21 cellular contexts compared by ENCODE assay signal in genomic region chr6:42628604-42629003, GRCh38.
DNase-seq lines count a peak whose midpoint lies in the region; ATAC-seq, FAIRE-seq and TF ChIP-seq lines count a peak whose summit lies in the region.
"Had no signal": no experiment of that assay in that cellular context is flagged by ENCODE, and none has a peak within 500 bp of the region (broad histone marks: within the 10 kb centered on the region; RNA-seq: fewer than 3 reads in every experiment).

No MANE protein-coding gene starts in this region.

- H4K20me1 ChIP-seq in K562 (replicated peaks; ENCODE audit: control insufficient read depth, insufficient read depth, low read length), result no peaks in the 10 kb centered on the region
- H4K20me1 ChIP-seq: BLaER1 had no signal

- TF ChIP-seq POLR2A in A549 (IDR thresholded peaks at IDR 0.05; ENCODE audit: low read length) (no peak), K562 (conservative IDR thresholded peaks at IDR 0.05) (no peak)

- intact Hi-C loops in CD4-positive, alpha-beta memory T cell (cut with micrococcal nuclease), result no loop called here
- intact Hi-C loops in K562 (cut with micrococcal nuclease) (loop anchor here (2.0 kb wide), 1 partner anchor 60 kb away; no protein-coding TSS in a partner anchor), kidney (cut with DNase I) (no loop called here)

- H3K4me3 ChIP-seq in A549 (no peak overlapping the region), K562 (no peak overlapping the region), kidney (ENCODE audit: low read length in 2 of 2) (no peak overlapping the region)
- no peak overlapping the region for H3K4me3 ChIP-seq in CD4-positive, alpha-beta memory T cell (ENCODE audit: low read length in 2 of 2)
- H3K4me3 ChIP-seq: BLaER1 had no signal

- peak overlapping the region; percentile 70 for H3K27ac Mint-ChIP-seq in activated T-cell treated with anti-CD3 and anti-CD28 coated beads, Interleukin-2, amount 50 U/mL, for 72 hours
- peak overlapping the region in 4 of 7 donors; percentile 7 to 42 (median 28) for H3K27ac Mint-ChIP-seq in CD4-positive, alpha-beta memory T cell

- CTCF ChIA-PET in A549 (lab: Yijun Ruan, JAX) (no interaction called here), K562 (lab: Yijun Ruan, JAX; ENCODE audit: low intra/inter-chr PET ratio) (interaction anchor here (0.7 kb wide), 1 partner anchor 515 kb away, joined by 3 read pairs; no protein-coding TSS in a partner anchor)
- CTCF ChIA-PET in CD4-positive, alpha-beta memory T cell (lab: Charles Lee; ENCODE audit: partially characterized antibody), result interaction anchor here (0.7 kb wide), 1 partner anchor 8 kb away, joined by 4 read pairs; no protein-coding TSS in a partner anchor

- peaks cover 0 to 12% of the 10 kb centered on the region in 2 donors for H3K36me3 Mint-ChIP-seq in activated T-cell treated with anti-CD3 and anti-CD28 coated beads, Interleukin-2, amount 50 U/mL, for 72 hours (ENCODE audit: insufficient read depth in 2 of 2)
- peaks cover 19% of the 10 kb centered on the region for H3K36me3 Mint-ChIP-seq in activated T-cell treated with anti-CD3 and anti-CD28 coated beads, Interleukin-2, amount 50 U/mL, for 4 hours (ENCODE audit: insufficient read depth)
- peaks cover 34 to 56% of the 10 kb centered on the region in 2 donors for H3K36me3 Mint-ChIP-seq in CD4-positive, alpha-beta memory T cell

- DNase-seq in activated T-cell treated with anti-CD3 and anti-CD28 coated beads, Interleukin-2, amount 50 U/mL, for 72 hours, result no peak
- DNase-seq in activated T-cell treated with anti-CD3 and anti-CD28 coated beads, Interleukin-2, amount 50 U/mL, for 4 hours, result no peak
- DNase-seq in A549 (ENCODE audit: low read depth in 1 of 2, low spot score in 1 of 2), result no peak
- DNase-seq in CD4-positive, alpha-beta memory T cell, result no peak
- no peak for DNase-seq in K562 (ENCODE audit: extremely low read depth in 1 of 4, low spot score in 3 of 4)
- DNase-seq in KBM-7, result no peak
- DNase-seq in kidney, result no peak
- DNase-seq: ACHN; BE2C; C1 segment of cervical spinal cord; CD4-positive, CD25-positive, alpha-beta regulatory T cell; CD8-positive, alpha-beta memory T cell; COR-L47; DMS79 treated with DMSO at 0.1 percent for 48 hours; GF-D8 had no signal

- no peak overlapping the region for H2AFZ ChIP-seq in K562 (ENCODE audit: low read depth, low read length)

- H3K9me3 ChIP-seq in A549 (no peaks in the 10 kb centered on the region), K562 (replicated peaks; ENCODE audit: control insufficient read depth, insufficient read depth, low read depth, low read length) (no peaks in the 10 kb centered on the region), kidney (ENCODE audit: control insufficient read depth in 1 of 2, low read length in 2 of 2) (no peaks in the 10 kb centered on the region)
- H3K9me3 ChIP-seq in CD4-positive, alpha-beta memory T cell (ENCODE audit: control insufficient read depth in 1 of 2, low read length in 2 of 2), result no peaks in the 10 kb centered on the region
- H3K9me3 ChIP-seq: BE2C, BLaER1 had no signal

- in situ Hi-C loops in K562 (cut with MboI), result no loop called here
- in situ Hi-C loops in KBM-7 (cut with MboI; ENCODE audit: low pct_unique_long_range_greater_than_20kb, low sequenced_read_pairs), result no loop called here

- no peaks in the 10 kb centered on the region for H3K27me3 Mint-ChIP-seq in activated T-cell treated with anti-CD3 and anti-CD28 coated beads, Interleukin-2, amount 50 U/mL, for 72 hours (ENCODE audit: low read depth)
- H3K27me3 Mint-ChIP-seq in activated T-cell treated with anti-CD3 and anti-CD28 coated beads, Interleukin-2, amount 50 U/mL, for 4 hours (ENCODE audit: low read depth), result no peaks in the 10 kb centered on the region
- no peaks in the 10 kb centered on the region for H3K27me3 Mint-ChIP-seq in CD4-positive, alpha-beta memory T cell
- H3K27me3 Mint-ChIP-seq: CD4-positive, CD25-positive, alpha-beta regulatory T cell; CD8-positive, alpha-beta memory T cell had no signal

- H3K79me2 ChIP-seq in K562 (ENCODE audit: control insufficient read depth, insufficient read depth, low read length), result peaks cover 4% of the 10 kb centered on the region; the same call in 1 of the 3 replicates

- no peak for TF ChIP-seq CTCF in A549 (IDR thresholded peaks at IDR 0.05)
- no peak for TF ChIP-seq CTCF in K562 (IDR thresholded peaks at IDR 0.05 in 2 of 3, conservative IDR thresholded peaks at IDR 0.05 in 1 of 3; ENCODE audit: insufficient read depth in 2 of 3, low read depth in 1 of 3, low read length in 3 of 3)
- TF ChIP-seq CTCF in kidney (IDR thresholded peaks at IDR 0.05; ENCODE audit: borderline replicate concordance, extremely low read depth, insufficient read depth), result no peak

- no TSS peak for BruUV-seq in K562 (replicated peaks; lab: Mats Ljungman, UMichigan)

- H3K27me3 ChIP-seq in CD4-positive, alpha-beta memory T cell (ENCODE audit: insufficient read depth, low read length), result no peaks in the 10 kb centered on the region
- H3K27me3 ChIP-seq in K562 (ENCODE audit: control insufficient read depth in 2 of 2, insufficient read depth in 2 of 2, low read length in 2 of 2), result no peaks in the 10 kb centered on the region
- H3K27me3 ChIP-seq: BE2C, BLaER1 had no signal

- peaks cover 16% of the 10 kb centered on the region for H3K4me1 ChIP-seq in A549
- H3K4me1 ChIP-seq in CD4-positive, alpha-beta memory T cell (ENCODE audit: insufficient read depth, low read length), result peaks cover 4% of the 10 kb centered on the region
- peaks cover 13 to 18% of the 10 kb centered on the region in 2 experiments for H3K4me1 ChIP-seq in K562 (replicated peaks in 1 of 2; ENCODE audit: control insufficient read depth in 2 of 2, insufficient read depth in 2 of 2, low read length in 2 of 2)
- H3K4me1 ChIP-seq in kidney (ENCODE audit: control insufficient read depth in 1 of 2, insufficient read depth in 1 of 2, low read depth in 1 of 2, low read length in 2 of 2), result peaks cover 2 to 8% of the 10 kb centered on the region in 2 donors
- H3K4me1 ChIP-seq: BE2C, BLaER1 had no signal

- peaks cover 22% of the 10 kb centered on the region for H3K36me3 ChIP-seq in CD4-positive, alpha-beta memory T cell (ENCODE audit: insufficient read depth, low read length)
- H3K36me3 ChIP-seq in K562 (ENCODE audit: control insufficient read depth, insufficient read depth, low read length), result peaks cover 44% of the 10 kb centered on the region
- peaks cover 4 to 30% of the 10 kb centered on the region in 2 donors for H3K36me3 ChIP-seq in kidney (ENCODE audit: control insufficient read depth in 1 of 2, insufficient read depth in 2 of 2, low read length in 2 of 2)

- TF ChIP-seq RAD21 in A549 (conservative IDR thresholded peaks at IDR 0.05 in 1 of 2, IDR thresholded peaks at IDR 0.05 in 1 of 2) (no peak), K562 (CRISPR knock-in tag; conservative IDR thresholded peaks at IDR 0.05 in 1 of 2, IDR thresholded peaks at IDR 0.05 in 1 of 2) (no peak)

- no peak overlapping the region for H3K4me2 ChIP-seq in A549
- no peak overlapping the region for H3K4me2 ChIP-seq in K562 (ENCODE audit: insufficient read depth, low read length)
- H3K4me2 ChIP-seq: BLaER1 had no signal

- no peak for ATAC-seq in activated T-cell treated with anti-CD3 and anti-CD28 coated beads, Interleukin-2, amount 50 U/mL, for 72 hours (replicated peaks in 1 of 2)
- no peak for ATAC-seq in activated T-cell treated with anti-CD3 and anti-CD28 coated beads, Interleukin-2, amount 50 U/mL, for 4 hours
- ATAC-seq in A549 (no peak), K562 (no peak), HG02623 (IDR thresholded peaks at IDR 0.05; ENCODE audit: unreplicated experiment) (no peak)

- H3K9ac ChIP-seq in K562 (ENCODE audit: insufficient read depth in 1 of 2, low read depth in 2 of 2, low read length in 2 of 2), result no peak overlapping the region
- H3K9ac ChIP-seq in kidney (ENCODE audit: low read length in 2 of 2), result no peak overlapping the region
- H3K9ac ChIP-seq: BLaER1 had no signal

- no peaks in the 10 kb centered on the region for H3K9me1 ChIP-seq in K562 (ENCODE audit: control insufficient read depth, insufficient read depth, low read length)

- H3K9me3 Mint-ChIP-seq in activated T-cell treated with anti-CD3 and anti-CD28 coated beads, Interleukin-2, amount 50 U/mL, for 72 hours, result no peaks in the 10 kb centered on the region
- no peaks in the 10 kb centered on the region for H3K9me3 Mint-ChIP-seq in activated T-cell treated with anti-CD3 and anti-CD28 coated beads, Interleukin-2, amount 50 U/mL, for 4 hours
- no peaks in the 10 kb centered on the region for H3K9me3 Mint-ChIP-seq in CD4-positive, alpha-beta memory T cell
- H3K9me3 Mint-ChIP-seq: CD4-positive, CD25-positive, alpha-beta regulatory T cell; CD8-positive, alpha-beta memory T cell had no signal

- no peak overlapping the region for H3K4me3 Mint-ChIP-seq in activated T-cell treated with anti-CD3 and anti-CD28 coated beads, Interleukin-2, amount 50 U/mL, for 72 hours
- no peak overlapping the region for H3K4me3 Mint-ChIP-seq in activated T-cell treated with anti-CD3 and anti-CD28 coated beads, Interleukin-2, amount 50 U/mL, for 4 hours
- no peak overlapping the region for H3K4me3 Mint-ChIP-seq in CD4-positive, alpha-beta memory T cell
- H3K4me3 Mint-ChIP-seq: CD14-positive monocyte; CD4-positive, CD25-positive, alpha-beta regulatory T cell; CD8-positive, alpha-beta memory T cell had no signal

- WGBS in A549 (ENCODE audit: missing lambda C conversion rate), result 90% methylated on average over 2 of the region's 2 CpGs
- 100% methylated on average over 2 of the region's 2 CpGs for WGBS in K562 (ENCODE audit: insufficient coverage, low coverage, missing lambda C conversion rate)

- H3K4me1 Mint-ChIP-seq in activated T-cell treated with anti-CD3 and anti-CD28 coated beads, Interleukin-2, amount 50 U/mL, for 72 hours (ENCODE audit: low read depth), result no peaks in the 10 kb centered on the region
- peaks cover 3% of the 10 kb centered on the region for H3K4me1 Mint-ChIP-seq in activated T-cell treated with anti-CD3 and anti-CD28 coated beads, Interleukin-2, amount 50 U/mL, for 4 hours (ENCODE audit: low read depth)
- H3K4me1 Mint-ChIP-seq in CD4-positive, alpha-beta memory T cell, result peaks cover 5 to 22% (median 14%) of the 10 kb centered on the region in 4 donors
- H3K4me1 Mint-ChIP-seq: CD14-positive monocyte had no signal

- no peak for TF ChIP-seq EP300 in A549 (IDR thresholded peaks at IDR 0.05)
- no peak for TF ChIP-seq EP300 in K562 (IDR thresholded peaks at IDR 0.05; ENCODE audit: low read length)

- FAIRE-seq in A549 (lab: Jason Lieb, UNC), result no peak
- FAIRE-seq in K562 (lab: Jason Lieb, UNC), result no peak
- no peak for FAIRE-seq in kidney (lab: Jason Lieb, UNC)
- FAIRE-seq: G401.6, GM12891, GM19239 had no signal

- H3K27ac ChIP-seq in A549 (no peak overlapping the region), K562 (ENCODE audit: extremely low read depth, low read depth, low read length) (no peak overlapping the region), kidney (ENCODE audit: low read depth in 2 of 2, low read length in 2 of 2) (no peak overlapping the region)
- H3K27ac ChIP-seq in CD4-positive, alpha-beta memory T cell (ENCODE audit: low read depth, low read length), result no peak overlapping the region
- H3K27ac ChIP-seq: BLaER1 had no signal

- POLR2A ChIA-PET in A549 (lab: Yijun Ruan, JAX) (no interaction called here), K562 (lab: Yijun Ruan, JAX) (no interaction called here)
- POLR2A ChIA-PET in CD4-positive, alpha-beta memory T cell (lab: Charles Lee; ENCODE audit: partially characterized antibody), result no interaction called here

TF ChIP-seq in A549, 52 proteins besides CTCF, POLR2A, EP300 and RAD21 (continues in another document):
- TF ChIP-seq MAFK (IDR thresholded peaks at IDR 0.05; ENCODE audit: partially characterized antibody), result peak; percentile 9
